2 cellular contexts compared by ENCODE assay signal in the genomic region with DNA sequence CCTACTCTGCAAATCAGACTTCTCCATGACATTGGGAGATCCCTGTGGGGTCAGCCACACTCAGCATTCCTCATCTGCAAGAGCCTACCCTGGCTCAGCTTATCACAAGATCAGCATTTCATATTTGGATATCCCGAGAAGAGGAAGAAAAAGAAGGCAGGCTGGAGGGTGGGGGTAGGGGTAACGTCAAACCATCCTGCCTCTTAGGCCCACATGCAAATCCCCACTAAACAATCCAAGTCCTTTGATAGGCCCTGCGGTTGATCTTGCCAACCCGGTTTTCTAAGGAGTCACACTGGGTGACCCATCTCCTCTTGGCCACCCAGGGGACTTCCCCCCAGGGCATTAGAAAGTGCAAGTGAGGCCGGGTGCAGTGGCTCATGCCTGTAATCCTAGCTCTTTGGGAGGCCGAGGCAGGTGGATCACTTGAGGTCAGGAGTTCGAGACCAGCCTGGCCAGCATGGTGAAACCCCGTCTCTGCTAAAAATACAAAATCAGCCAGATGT.
TF ChIP-seq lines count a peak whose summit lies in the region.

No MANE protein-coding gene starts in this region.

TF ChIP-seq in GM23338, 12 proteins besides CTCF, POLR2A, EP300 and RAD21:
- TF ChIP-seq CREB1 (CRISPR knock-in tag; IDR thresholded peaks at IDR 0.05; ENCODE audit: low read depth) (no peak), ETS1 (IDR thresholded peaks at IDR 0.05) (no peak), EZH2 (IDR thresholded peaks at IDR 0.05; ENCODE audit: low read depth, unreplicated experiment) (no peak), ZNF114 (CRISPR knock-in tag; IDR thresholded peaks at IDR 0.05) (no peak), ZNF331 (CRISPR knock-in tag; IDR thresholded peaks at IDR 0.05; ENCODE audit: low read depth) (no peak), NANOG (IDR thresholded peaks at IDR 0.05; ENCODE audit: borderline replicate concordance) (no peak), EZH2phosphoT487 (IDR thresholded peaks at IDR 0.05; ENCODE audit: unreplicated experiment) (no peak), STAT1 (IDR thresholded peaks at IDR 0.05; ENCODE audit: unreplicated experiment) (no peak), POLR2AphosphoS5 (IDR thresholded peaks at IDR 0.05; ENCODE audit: low read depth) (no peak)
- TF ChIP-seq, protein P1, sequence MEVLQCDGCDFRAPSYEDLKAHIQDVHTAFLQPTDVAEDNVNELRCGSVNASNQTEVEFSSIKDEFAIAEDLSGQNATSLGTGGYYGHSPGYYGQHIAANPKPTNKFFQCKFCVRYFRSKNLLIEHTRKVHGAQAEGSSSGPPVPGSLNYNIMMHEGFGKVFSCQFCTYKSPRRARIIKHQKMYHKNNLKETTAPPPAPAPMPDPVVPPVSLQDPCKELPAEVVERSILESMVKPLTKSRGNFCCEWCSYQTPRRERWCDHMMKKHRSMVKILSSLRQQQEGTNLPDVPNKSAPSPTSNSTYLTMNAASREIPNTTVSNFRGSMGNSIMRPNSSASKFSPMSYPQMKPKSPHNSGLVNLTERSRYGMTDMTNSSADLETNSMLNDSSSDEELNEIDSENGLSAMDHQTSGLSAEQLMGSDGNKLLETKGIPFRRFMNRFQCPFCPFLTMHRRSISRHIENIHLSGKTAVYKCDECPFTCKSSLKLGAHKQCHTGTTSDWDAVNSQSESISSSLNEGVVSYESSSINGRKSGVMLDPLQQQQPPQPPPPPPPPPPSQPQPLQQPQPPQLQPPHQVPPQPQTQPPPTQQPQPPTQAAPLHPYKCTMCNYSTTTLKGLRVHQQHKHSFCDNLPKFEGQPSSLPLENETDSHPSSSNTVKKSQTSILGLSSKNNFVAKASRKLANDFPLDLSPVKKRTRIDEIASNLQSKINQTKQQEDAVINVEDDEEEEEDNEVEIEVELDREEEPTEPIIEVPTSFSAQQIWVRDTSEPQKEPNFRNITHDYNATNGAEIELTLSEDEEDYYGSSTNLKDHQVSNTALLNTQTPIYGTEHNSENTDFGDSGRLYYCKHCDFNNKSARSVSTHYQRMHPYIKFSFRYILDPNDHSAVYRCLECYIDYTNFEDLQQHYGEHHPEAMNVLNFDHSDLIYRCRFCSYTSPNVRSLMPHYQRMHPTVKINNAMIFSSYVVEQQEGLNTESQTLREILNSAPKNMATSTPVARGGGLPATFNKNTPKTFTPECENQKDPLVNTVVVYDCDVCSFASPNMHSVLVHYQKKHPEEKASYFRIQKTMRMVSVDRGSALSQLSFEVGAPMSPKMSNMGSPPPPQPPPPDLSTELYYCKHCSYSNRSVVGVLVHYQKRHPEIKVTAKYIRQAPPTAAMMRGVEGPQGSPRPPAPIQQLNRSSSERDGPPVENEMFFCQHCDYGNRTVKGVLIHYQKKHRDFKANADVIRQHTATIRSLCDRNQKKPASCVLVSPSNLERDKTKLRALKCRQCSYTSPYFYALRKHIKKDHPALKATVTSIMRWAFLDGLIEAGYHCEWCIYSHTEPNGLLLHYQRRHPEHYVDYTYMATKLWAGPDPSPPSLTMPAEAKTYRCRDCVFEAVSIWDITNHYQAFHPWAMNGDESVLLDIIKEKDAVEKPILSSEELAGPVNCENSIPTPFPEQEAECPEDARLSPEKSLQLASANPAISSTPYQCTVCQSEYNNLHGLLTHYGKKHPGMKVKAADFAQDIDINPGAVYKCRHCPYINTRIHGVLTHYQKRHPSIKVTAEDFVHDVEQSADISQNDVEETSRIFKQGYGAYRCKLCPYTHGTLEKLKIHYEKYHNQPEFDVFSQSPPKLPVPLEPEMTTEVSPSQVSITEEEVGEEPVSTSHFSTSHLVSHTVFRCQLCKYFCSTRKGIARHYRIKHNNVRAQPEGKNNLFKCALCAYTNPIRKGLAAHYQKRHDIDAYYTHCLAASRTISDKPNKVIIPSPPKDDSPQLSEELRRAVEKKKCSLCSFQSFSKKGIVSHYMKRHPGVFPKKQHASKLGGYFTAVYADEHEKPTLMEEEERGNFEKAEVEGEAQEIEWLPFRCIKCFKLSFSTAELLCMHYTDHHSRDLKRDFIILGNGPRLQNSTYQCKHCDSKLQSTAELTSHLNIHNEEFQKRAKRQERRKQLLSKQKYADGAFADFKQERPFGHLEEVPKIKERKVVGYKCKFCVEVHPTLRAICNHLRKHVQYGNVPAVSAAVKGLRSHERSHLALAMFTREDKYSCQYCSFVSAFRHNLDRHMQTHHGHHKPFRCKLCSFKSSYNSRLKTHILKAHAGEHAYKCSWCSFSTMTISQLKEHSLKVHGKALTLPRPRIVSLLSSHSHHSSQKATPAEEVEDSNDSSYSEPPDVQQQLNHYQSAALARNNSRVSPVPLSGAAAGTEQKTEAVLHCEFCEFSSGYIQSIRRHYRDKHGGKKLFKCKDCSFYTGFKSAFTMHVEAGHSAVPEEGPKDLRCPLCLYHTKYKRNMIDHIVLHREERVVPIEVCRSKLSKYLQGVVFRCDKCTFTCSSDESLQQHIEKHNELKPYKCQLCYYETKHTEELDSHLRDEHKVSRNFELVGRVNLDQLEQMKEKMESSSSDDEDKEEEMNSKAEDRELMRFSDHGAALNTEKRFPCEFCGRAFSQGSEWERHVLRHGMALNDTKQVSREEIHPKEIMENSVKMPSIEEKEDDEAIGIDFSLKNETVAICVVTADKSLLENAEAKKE (CRISPR knock-in tag; IDR thresholded peaks at IDR 0.05), result no peak

TF ChIP-seq in H1, 55 proteins besides CTCF, POLR2A, EP300 and RAD21:
- TF ChIP-seq HDAC6 (IDR thresholded peaks at IDR 0.05; ENCODE audit: low read depth, low read length), result no peak
- no peak for TF ChIP-seq BRCA1 (IDR thresholded peaks at IDR 0.05; ENCODE audit: low read depth, low read length)
- TF ChIP-seq BACH1 (IDR thresholded peaks at IDR 0.05; ENCODE audit: low read length), result no peak
- no peak for TF ChIP-seq CHD2 (IDR thresholded peaks at IDR 0.05; ENCODE audit: low read length)
- no peak for TF ChIP-seq RBBP5 (IDR thresholded peaks at IDR 0.05; ENCODE audit: borderline replicate concordance, low read depth, low read length)
- no peak for TF ChIP-seq MAX (IDR thresholded peaks at IDR 0.05)
- no peak for TF ChIP-seq TAF1 (IDR thresholded peaks at IDR 0.05; ENCODE audit: low read depth, low read length)
- TF ChIP-seq ATF2 (IDR thresholded peaks at IDR 0.05; ENCODE audit: low read length), result no peak
- TF ChIP-seq, protein P2, sequence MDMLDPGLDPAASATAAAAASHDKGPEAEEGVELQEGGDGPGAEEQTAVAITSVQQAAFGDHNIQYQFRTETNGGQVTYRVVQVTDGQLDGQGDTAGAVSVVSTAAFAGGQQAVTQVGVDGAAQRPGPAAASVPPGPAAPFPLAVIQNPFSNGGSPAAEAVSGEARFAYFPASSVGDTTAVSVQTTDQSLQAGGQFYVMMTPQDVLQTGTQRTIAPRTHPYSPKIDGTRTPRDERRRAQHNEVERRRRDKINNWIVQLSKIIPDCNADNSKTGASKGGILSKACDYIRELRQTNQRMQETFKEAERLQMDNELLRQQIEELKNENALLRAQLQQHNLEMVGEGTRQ (IDR thresholded peaks at IDR 0.05; ENCODE audit: low read length), result no peak
- no peak for TF ChIP-seq CHD7 (IDR thresholded peaks at IDR 0.05; ENCODE audit: insufficient replicate concordance, low read length)
- TF ChIP-seq KDM4A (IDR thresholded peaks at IDR 0.05; ENCODE audit: low read depth, low read length, severe bottlenecking), result no peak
- TF ChIP-seq MAFK (IDR thresholded peaks at IDR 0.05; ENCODE audit: low read depth, low read length), result no peak
- TF ChIP-seq SP2 (IDR thresholded peaks at IDR 0.05; ENCODE audit: low read length), result no peak
- TF ChIP-seq ATF3 (IDR thresholded peaks at IDR 0.05; ENCODE audit: insufficient read depth, low read depth, low read length), result no peak
- TF ChIP-seq POLR2AphosphoS5 (IDR thresholded peaks at IDR 0.05; ENCODE audit: low read depth, low read length), result no peak
- no peak for TF ChIP-seq EGR1 (IDR thresholded peaks at IDR 0.05; ENCODE audit: borderline replicate concordance, low read depth, low read length)
- TF ChIP-seq GTF2F1 (IDR thresholded peaks at IDR 0.05; ENCODE audit: borderline replicate concordance, low read depth, low read length), result no peak
- TF ChIP-seq ZNF274 (IDR thresholded peaks at IDR 0.05; ENCODE audit: borderline replicate concordance, extremely low read depth, low read length), result no peak
